Comparison of ENCODE assay signal across 8 cellular contexts in genomic region chr17:409308-409847, GRCh38.
DNase-seq lines count a peak whose midpoint lies in the region; ATAC-seq and TF ChIP-seq lines count a peak whose summit lies in the region.

No MANE protein-coding gene starts in this region.

- no peak for DNase-seq in SK-N-MC (ENCODE audit: low read depth, low spot score)
- DNase-seq in fibroblast of pulmonary artery (ENCODE audit: low read depth) = no peak
- DNase-seq in retinal pigment epithelial cell (ENCODE audit: low read depth) = no peak
- no peak for DNase-seq in stimulated activated CD4-positive, alpha-beta T cell treated with anti-CD3 and anti-CD28 coated beads, Interleukin-4, amount 100 ng/mL, for 1 hour
- no peak for DNase-seq in iPS-NIHi11 (ENCODE audit: low spot score)
- no peak for DNase-seq in SHP77 treated with DMSO at 0.1 percent for 48 hours (lab: John Stamatoyannopoulos, UW)

- peak; percentile 4 for ATAC-seq in GM18505 (IDR thresholded peaks at IDR 0.05; ENCODE audit: unreplicated experiment)
- ATAC-seq in GM21367 (IDR thresholded peaks at IDR 0.05; ENCODE audit: unreplicated experiment) = no peak

- no peaks in the 10 kb centered on the region for H3K9me3 ChIP-seq in SK-N-MC (ENCODE audit: low read depth, low read length)

- no peaks in the 10 kb centered on the region for H3K36me3 ChIP-seq in SK-N-MC (ENCODE audit: insufficient read depth, low read length)

- peak overlapping the region; percentile 47; the same call in 1 of the 2 replicates for H3K27ac ChIP-seq in SK-N-MC

- H3K9ac ChIP-seq in SK-N-MC (ENCODE audit: insufficient read length) = peak overlapping the region; percentile 79

- TF ChIP-seq POLR2A in GM18505 (IDR thresholded peaks at IDR 0.05; ENCODE audit: borderline replicate concordance, extremely low read depth, insufficient read depth, insufficient read length) = no peak

- H3K4me3 ChIP-seq in SK-N-MC = peak overlapping the region; percentile 77
- peak overlapping the region; percentile 40 for H3K4me3 ChIP-seq in fibroblast of pulmonary artery (replicated peaks; ENCODE audit: low read depth, low read length)
- H3K4me3 ChIP-seq in retinal pigment epithelial cell (ENCODE audit: low read length) = peak overlapping the region; percentile 35

- no peak for TF ChIP-seq CTCF in fibroblast of pulmonary artery (IDR thresholded peaks at IDR 0.05; ENCODE audit: low read length, missing control alignments)
- no peak for TF ChIP-seq CTCF in retinal pigment epithelial cell (conservative IDR thresholded peaks at IDR 0.05; ENCODE audit: low read depth, low read length)
